In genomic region chr2:64018715-64019082, GRCh38 we compare ENCODE assay signal across 9 cellular contexts. TPM values are rescaled to one million over a fixed set of nuclear protein-coding genes. Genes with fewer than 3 reads are reported as not detected.
DNase-seq lines count a peak whose midpoint lies in the region; ATAC-seq, FAIRE-seq and TF ChIP-seq lines count a peak whose summit lies in the region.
"Had no signal": no experiment of that assay in that cellular context is flagged by ENCODE, and none has a peak within 500 bp of the region (broad histone marks: within the 10 kb centered on the region; RNA-seq: fewer than 3 reads in every experiment).

No MANE protein-coding gene starts in this region.

- peak overlapping the region; percentile 97 for H3K4me3 Mint-ChIP-seq in activated B cell treated with CpG ODN at 0.5 μM for 24 hours
- H3K4me3 Mint-ChIP-seq in natural killer cell treated with Interleukin-12 subunit alpha and Interleukin-12 subunit beta and Interleukin-15 and Interleukin-18, amount 100 ng/mL, for 72 hours, result peak overlapping the region; percentile 100

- WGBS in aorta, 2 donors, result 0 to 1% methylated on average over 13 to 38 of the region's 38 CpGs

- ATAC-seq in GM21381 (IDR thresholded peaks at IDR 0.05; ENCODE audit: unreplicated experiment) (peak; percentile 44), activated B cell treated with CpG ODN at 0.5 μM for 24 hours (ENCODE audit: low read depth) (peak; percentile 61), aorta (ENCODE audit: low FRiP score) (peak; percentile 83)
- peak in 1 of 2 donors; percentile 75 for ATAC-seq in natural killer cell treated with Interleukin-12 subunit alpha and Interleukin-12 subunit beta and Interleukin-15 and Interleukin-18, amount 100 ng/mL, for 72 hours

- POLR2A ChIA-PET in activated B cell treated with CpG ODN at 0.5 μM for 24 hours (lab: Charles Lee), result interaction anchor here (0.6 to 1.4 kb wide), 12 partner anchors 18 to 1217 kb away, joined by 3 to 18 read pairs (median 4); partner anchors contain the start of genes MDH1, RAB1A and WDPCP

- peaks cover 51% of the 10 kb centered on the region for H3K79me2 ChIP-seq in DOHH2 (ENCODE audit: control insufficient read depth, low read length)
- H3K79me2 ChIP-seq in fibroblast of lung (ENCODE audit: control insufficient read depth, insufficient read depth, low read length), result peaks cover 48% of the 10 kb centered on the region

- H3K4me2 ChIP-seq in DOHH2 (ENCODE audit: low read length), result peak overlapping the region; percentile 95
- H3K4me2 ChIP-seq in fibroblast of lung (ENCODE audit: extremely low read depth, insufficient read depth, low read length), result peak overlapping the region; percentile 80

- H3K36me3 ChIP-seq in DOHH2 (ENCODE audit: control insufficient read depth, low read length), result no peaks in the 10 kb centered on the region
- no peaks in the 10 kb centered on the region for H3K36me3 ChIP-seq in fibroblast of lung (ENCODE audit: control insufficient read depth, insufficient read depth, low read length)
- H3K36me3 ChIP-seq in aorta (ENCODE audit: control insufficient read depth in 1 of 2, insufficient read depth in 2 of 2, low read length in 1 of 2), result no peaks in the 10 kb centered on the region

- peak overlapping the region; percentile 75 for H3K4me3 ChIP-seq in DOHH2 (ENCODE audit: low read length)
- peak overlapping the region; percentile 67 to 94 (median 80) for H3K4me3 ChIP-seq in fibroblast of lung (replicated peaks in 1 of 4; ENCODE audit: control extremely low read depth in 1 of 4, insufficient read depth in 1 of 4, low read depth in 3 of 4, low read length in 4 of 4)
- H3K4me3 ChIP-seq in aorta (ENCODE audit: low read length in 2 of 2), result peak overlapping the region; percentile 95 to 98

- no peaks in the 10 kb centered on the region; the same call in 1 of the 2 replicates for H4K20me1 ChIP-seq in DOHH2 (ENCODE audit: control insufficient read depth, insufficient read depth, low read depth, low read length)
- no peaks in the 10 kb centered on the region for H4K20me1 ChIP-seq in fibroblast of lung (ENCODE audit: control insufficient read depth, extremely low read depth, insufficient read depth, low read length)

- no peak for FAIRE-seq in HTR-8/SVneo (lab: Jason Lieb, UNC)
- FAIRE-seq: colon had no signal

- no peaks in the 10 kb centered on the region for H3K27me3 Mint-ChIP-seq in activated B cell treated with CpG ODN at 0.5 μM for 24 hours
- no peaks in the 10 kb centered on the region for H3K27me3 Mint-ChIP-seq in natural killer cell treated with Interleukin-12 subunit alpha and Interleukin-12 subunit beta and Interleukin-15 and Interleukin-18, amount 100 ng/mL, for 72 hours

- peaks cover 34% of the 10 kb centered on the region for H3K4me1 Mint-ChIP-seq in activated B cell treated with CpG ODN at 0.5 μM for 24 hours
- peaks cover 26 to 31% of the 10 kb centered on the region in 2 donors for H3K4me1 Mint-ChIP-seq in natural killer cell treated with Interleukin-12 subunit alpha and Interleukin-12 subunit beta and Interleukin-15 and Interleukin-18, amount 100 ng/mL, for 72 hours (ENCODE audit: low read depth in 2 of 2)

- intact Hi-C loops in activated B cell treated with CpG ODN at 0.5 μM for 24 hours (cut with micrococcal nuclease) (loop anchor here (1.0 to 5.0 kb wide), 3 partner anchors 178 to 1209 kb away; partner anchors contain the start of genes ACTR2, MDH1, UGP2 and WDPCP), aorta (cut with DNase I) (no loop called here)

- H3K9me3 Mint-ChIP-seq in activated B cell treated with CpG ODN at 0.5 μM for 24 hours, result no peaks in the 10 kb centered on the region
- no peaks in the 10 kb centered on the region for H3K9me3 Mint-ChIP-seq in natural killer cell treated with Interleukin-12 subunit alpha and Interleukin-12 subunit beta and Interleukin-15 and Interleukin-18, amount 100 ng/mL, for 72 hours

- peaks cover 6% of the 10 kb centered on the region for H3K36me3 Mint-ChIP-seq in activated B cell treated with CpG ODN at 0.5 μM for 24 hours (ENCODE audit: low read depth)
- peaks cover 9% of the 10 kb centered on the region for H3K36me3 Mint-ChIP-seq in natural killer cell treated with Interleukin-12 subunit alpha and Interleukin-12 subunit beta and Interleukin-15 and Interleukin-18, amount 100 ng/mL, for 72 hours

- CTCF ChIA-PET in activated B cell treated with CpG ODN at 0.5 μM for 24 hours (lab: Charles Lee), result interaction anchor here (1.2 kb wide), 1 partner anchor 312 kb away, joined by 3 read pairs; no protein-coding TSS in a partner anchor

- H3K27ac ChIP-seq in DOHH2 (ENCODE audit: low read depth, low read length) (peak overlapping the region; percentile 45), fibroblast of lung (ENCODE audit: insufficient read depth, low read length) (peak overlapping the region; percentile 92), aorta (ENCODE audit: low read depth in 1 of 2, low read length in 2 of 2) (peak overlapping the region; percentile 87 to 94)

- peak overlapping the region; percentile 92 for H3K27ac Mint-ChIP-seq in activated B cell treated with CpG ODN at 0.5 μM for 24 hours
- peak overlapping the region; percentile 99 for H3K27ac Mint-ChIP-seq in natural killer cell treated with Interleukin-12 subunit alpha and Interleukin-12 subunit beta and Interleukin-15 and Interleukin-18, amount 100 ng/mL, for 72 hours

- H3K9me2 ChIP-seq in DOHH2 (replicated peaks; ENCODE audit: control insufficient read depth, low read length), result no peaks in the 10 kb centered on the region

- H3K27me3 ChIP-seq in DOHH2 (ENCODE audit: control insufficient read depth, low read length), result no peaks in the 10 kb centered on the region
- no peaks in the 10 kb centered on the region for H3K27me3 ChIP-seq in fibroblast of lung (ENCODE audit: control insufficient read depth, insufficient read depth, low read length)
- no peaks in the 10 kb centered on the region for H3K27me3 ChIP-seq in aorta (ENCODE audit: control insufficient read depth in 1 of 2, insufficient read depth in 2 of 2, low read length in 1 of 2)

- peak overlapping the region; percentile 82 for H3K9ac ChIP-seq in fibroblast of lung (ENCODE audit: insufficient read depth, low read length)

- H2AFZ ChIP-seq in fibroblast of lung (ENCODE audit: low read length), result peak overlapping the region; percentile 24

- H3K9me3 ChIP-seq in DOHH2 (ENCODE audit: control insufficient read depth, insufficient read depth, low read length) (no peaks in the 10 kb centered on the region), fibroblast of lung (ENCODE audit: control insufficient read depth, insufficient read depth, low read depth, low read length) (no peaks in the 10 kb centered on the region), aorta (ENCODE audit: control insufficient read depth, low read length) (no peaks in the 10 kb centered on the region)

- H3K4me1 ChIP-seq in DOHH2 (ENCODE audit: control insufficient read depth, low read length) (peaks cover 27% of the 10 kb centered on the region), fibroblast of lung (ENCODE audit: control insufficient read depth, extremely low read depth, insufficient read depth, low read length) (peaks cover 3% of the 10 kb centered on the region), aorta (ENCODE audit: control insufficient read depth in 1 of 2, insufficient read depth in 2 of 2, low read length in 2 of 2) (peaks cover 3 to 4% of the 10 kb centered on the region in 2 donors)

- peak; percentile 30 for DNase-seq in HTR-8/SVneo (ENCODE audit: insufficient read length, low spot score)
- DNase-seq in activated B cell treated with CpG ODN at 0.5 μM for 24 hours, result no peak
- peak in 1 of 2 donors; percentile 52 for DNase-seq in fibroblast of lung (ENCODE audit: low read depth in 2 of 2)
- no peak for DNase-seq in natural killer cell treated with Interleukin-12 subunit alpha and Interleukin-12 subunit beta and Interleukin-15 and Interleukin-18, amount 100 ng/mL, for 72 hours (ENCODE audit: low spot score)
- peak; percentile 70 to 85 for DNase-seq in aorta
- DNase-seq in dedifferentiated amniotic fluid mesenchymal stem cell (ENCODE audit: extremely low spot score), result no peak

- peaks cover 17% of the 10 kb centered on the region for H3F3A ChIP-seq in DOHH2 (ENCODE audit: control insufficient read depth, insufficient read depth)

- TF ChIP-seq CTCF in DOHH2 (IDR thresholded peaks at IDR 0.05; ENCODE audit: low read depth, low read length, poor library complexity, severe bottlenecking) (no peak), activated B cell treated with CpG ODN at 0.5 μM for 24 hours (IDR thresholded peaks at IDR 0.05) (no peak), fibroblast of lung (conservative IDR thresholded peaks at IDR 0.05 in 1 of 2, IDR thresholded peaks at IDR 0.05 in 1 of 2; ENCODE audit: low read depth in 1 of 2, low read length in 2 of 2) (no peak)

RNA-seq across cellular contexts. Expression of gene VPS54, which starts 0.5 kb away (rescaled TPM):
- 11.5 and 13.1 TPM in 2 replicates for total RNA-seq in activated B cell treated with CpG ODN at 0.5 μM for 24 hours
- total RNA-seq in fibroblast of lung, result 25.7 and 29.7 TPM in 2 replicates
- 14.8 and 18.4 TPM in 2 replicates for polyA plus RNA-seq in fibroblast of lung
- 11.9 and 12.0 TPM in 2 replicates for polyA plus RNA-seq in fibroblast of lung (2012)
- 3.2 and 3.7 TPM in 2 replicates for polyA minus RNA-seq in fibroblast of lung (ENCODE audit: low replicate concordance)
- total RNA-seq in natural killer cell treated with Interleukin-12 subunit alpha and Interleukin-12 subunit beta and Interleukin-15 and Interleukin-18, amount 100 ng/mL, for 72 hours, result 10 to 100 TPM; 12.8 to 19.7 TPM
- total RNA-seq in aorta, result 10 to 100 TPM; 22.0 to 24.4 TPM
- 10 to 100 TPM; 10.9 to 22.9 TPM for polyA plus RNA-seq in aorta

Comparison
In these comparisons a context has a peak if more than half of its experiments do, and no peak if none do; other contexts are left out.
1. DNase-seq: peak in HTR-8/SVneo (single experiment) and aorta (2 of 2); none in activated B cell treated with CpG ODN at 0.5 μM for 24 hours (single experiment), natural killer cell treated with Interleukin-12 subunit alpha and Interleukin-12 subunit beta and Interleukin-15 and Interleukin-18, amount 100 ng/mL, for 72 hours (single experiment) and dedifferentiated amniotic fluid mesenchymal stem cell (single experiment).
2. Peak in every context shown above with its lines, with median percentiles within 50 percentile points of each other: H3K27ac ChIP-seq and H3K4me3 ChIP-seq.